8 cellular contexts compared by ENCODE assay signal in the genomic region with DNA sequence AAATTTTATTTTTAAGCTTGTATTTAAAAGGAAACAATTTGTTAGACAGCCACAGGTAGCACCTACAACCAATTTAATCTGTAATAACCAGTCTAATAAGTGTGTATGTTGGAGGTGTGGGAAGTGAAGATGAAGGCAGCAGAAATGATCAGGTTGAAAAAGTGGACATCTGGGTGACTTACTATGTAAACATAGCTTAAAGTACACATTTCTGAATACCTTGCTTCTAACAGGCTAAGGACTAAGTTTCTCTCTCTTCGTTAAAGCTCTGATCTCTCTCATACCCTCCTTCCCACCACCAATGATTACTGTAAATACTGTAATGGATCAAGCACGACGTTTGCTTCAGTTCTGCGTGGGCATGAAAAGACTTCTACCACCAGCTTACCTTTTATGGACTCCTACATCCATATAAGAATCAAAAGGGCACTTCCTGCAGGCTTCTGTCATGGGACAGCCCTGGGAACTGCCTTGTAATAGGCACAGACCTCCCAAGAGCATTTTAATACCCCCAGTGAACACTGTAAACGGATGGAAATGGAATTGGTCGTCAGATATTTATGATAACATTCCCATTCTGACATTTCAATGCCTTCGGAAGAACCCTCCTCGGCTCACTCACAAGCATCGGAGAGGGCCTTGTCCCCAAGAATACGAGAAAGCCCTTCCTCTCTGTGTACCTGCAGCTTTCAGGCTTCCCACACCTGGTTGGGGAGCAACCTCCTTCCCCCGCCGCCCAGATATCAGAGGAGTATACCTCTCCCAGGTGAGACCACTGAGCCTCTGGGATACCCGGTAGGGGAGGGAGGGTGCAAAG. TPM values are rescaled to one million over a fixed set of nuclear protein-coding genes. Genes with fewer than 3 reads are reported as not detected.
A peak's percentile ranks its signal among the peaks of the same experiment; 100 is the strongest.
DNase-seq lines count a peak whose midpoint lies in the region; ATAC-seq, FAIRE-seq and TF ChIP-seq lines count a peak whose summit lies in the region.

No MANE protein-coding gene starts in this region.

- H4K20me1 ChIP-seq in Loucy (ENCODE audit: insufficient read depth, low read length, poor library complexity, severe bottlenecking) = no peaks in the 10 kb centered on the region

- H3K36me3 ChIP-seq in Loucy (ENCODE audit: insufficient read depth, low read length) (peaks cover under 1% of the 10 kb centered on the region; the same call in 1 of the 2 replicates), bronchial epithelial cell (ENCODE audit: control insufficient read depth, insufficient read depth, low read length) (no peaks in the 10 kb centered on the region), upper lobe of right lung (peaks cover 16% of the 10 kb centered on the region)

- H3K79me2 ChIP-seq in Loucy (ENCODE audit: insufficient read depth, low read length) = peaks cover 33% of the 10 kb centered on the region

- no peak for ATAC-seq in upper lobe of right lung
- ATAC-seq in GM21526 (IDR thresholded peaks at IDR 0.05; ENCODE audit: low FRiP score, unreplicated experiment) = no peak

- no peaks in the 10 kb centered on the region for H3K9me3 ChIP-seq in Loucy (ENCODE audit: insufficient read depth, low read depth, low read length)
- H3K9me3 ChIP-seq in upper lobe of right lung = no peaks in the 10 kb centered on the region

- H3K4me2 ChIP-seq in Loucy (ENCODE audit: low read depth, low read length, poor library complexity, severe bottlenecking) = peak overlapping the region; percentile 74

- peak; percentile 5 to 19 for DNase-seq in activated CD4-positive, alpha-beta T cell treated with anti-CD3 and anti-CD28 coated beads for 4 hours
- no peak for DNase-seq in activated CD4-positive, alpha-beta T cell treated with anti-CD3 and anti-CD28 coated beads, Interleukin-2, amount 50 U/mL, for 48 hours
- DNase-seq in bronchial epithelial cell (ENCODE audit: low read depth) (peak; percentile 16), lung microvascular endothelial cell (ENCODE audit: low read depth in 2 of 2) (peak; percentile 2 to 4), upper lobe of right lung (no peak), SKM-1 (lab: John Stamatoyannopoulos, UW; ENCODE audit: unreplicated experiment) (no peak)

- no peaks in the 10 kb centered on the region for H3K9me2 ChIP-seq in Loucy (replicated peaks; ENCODE audit: low read depth, low read length)

- H3K27me3 ChIP-seq in Loucy (ENCODE audit: insufficient read depth, low read length, poor library complexity, severe bottlenecking) (no peaks in the 10 kb centered on the region), bronchial epithelial cell (ENCODE audit: control insufficient read depth, insufficient read depth, low read length) (no peaks in the 10 kb centered on the region), upper lobe of right lung (no peaks in the 10 kb centered on the region)

- FAIRE-seq in bronchial epithelial cell (lab: Jason Lieb, UNC) = no peak

- H3K9ac ChIP-seq in Loucy (ENCODE audit: low read depth, low read length, poor library complexity, severe bottlenecking) = peak overlapping the region; percentile 85

- no peaks in the 10 kb centered on the region for H3F3A ChIP-seq in Loucy (ENCODE audit: low read depth)

- H2AFZ ChIP-seq in Loucy (ENCODE audit: low read length) = peak overlapping the region; percentile 84

- intact Hi-C loops in upper lobe of right lung (cut with DNase I) = no loop called here

- H3K4me1 ChIP-seq in Loucy (ENCODE audit: insufficient read depth, low read length, poor library complexity, severe bottlenecking) (peaks cover 13% of the 10 kb centered on the region), upper lobe of right lung (peaks cover 11% of the 10 kb centered on the region)

- no peak for TF ChIP-seq CTCF in Loucy (conservative IDR thresholded peaks at IDR 0.05; ENCODE audit: low read length)
- no peak for TF ChIP-seq CTCF in bronchial epithelial cell (IDR thresholded peaks at IDR 0.05; ENCODE audit: insufficient read depth, low read length, severe bottlenecking)
- TF ChIP-seq CTCF in upper lobe of right lung (IDR thresholded peaks at IDR 0.05) = no peak

- peak overlapping the region; percentile 82 for H3K27ac ChIP-seq in upper lobe of right lung

- H3K4me3 ChIP-seq in Loucy (ENCODE audit: low read length, poor library complexity, severe bottlenecking) (peak overlapping the region; percentile 82), bronchial epithelial cell (ENCODE audit: low read depth, low read length) (peak overlapping the region; percentile 98), upper lobe of right lung (peak overlapping the region; percentile 93)

RNA-seq across cellular contexts. Expression of a gene that starts 0.7 kb away (rescaled TPM):
- 46.1 and 47.1 TPM in 2 replicates for total RNA-seq in bronchial epithelial cell
- total RNA-seq in lung microvascular endothelial cell = 24.0 and 25.6 TPM in 2 replicates
- total RNA-seq in upper lobe of right lung = 18.8 TPM

RNA-seq across cellular contexts. Expression of a gene that starts 19.6 kb away (rescaled TPM):
- 0.51 and 0.79 TPM in 2 replicates for total RNA-seq in bronchial epithelial cell
- total RNA-seq in lung microvascular endothelial cell = 1.6 and 2.2 TPM in 2 replicates
- total RNA-seq in upper lobe of right lung = 4.5 TPM

RNA-seq across cellular contexts. Expression of a gene that starts 32.6 kb away (rescaled TPM):
- total RNA-seq in bronchial epithelial cell (not detected in 2 replicates), lung microvascular endothelial cell (not detected in 2 replicates), upper lobe of right lung (not detected)

Comparison
In these comparisons a context has a peak if more than half of its experiments do, and no peak if none do; other contexts are left out.
1. DNase-seq: peak in activated CD4-positive, alpha-beta T cell treated with anti-CD3 and anti-CD28 coated beads for 4 hours (2 of 2), bronchial epithelial cell (single experiment) and lung microvascular endothelial cell (2 of 2); none in activated CD4-positive, alpha-beta T cell treated with anti-CD3 and anti-CD28 coated beads, Interleukin-2, amount 50 U/mL, for 48 hours (0 of 2), upper lobe of right lung (single experiment) and SKM-1 (single experiment).
2. Peak in every context shown above with its lines, with median percentiles within 50 percentile points of each other: H3K4me3 ChIP-seq.